In the genomic region with DNA sequence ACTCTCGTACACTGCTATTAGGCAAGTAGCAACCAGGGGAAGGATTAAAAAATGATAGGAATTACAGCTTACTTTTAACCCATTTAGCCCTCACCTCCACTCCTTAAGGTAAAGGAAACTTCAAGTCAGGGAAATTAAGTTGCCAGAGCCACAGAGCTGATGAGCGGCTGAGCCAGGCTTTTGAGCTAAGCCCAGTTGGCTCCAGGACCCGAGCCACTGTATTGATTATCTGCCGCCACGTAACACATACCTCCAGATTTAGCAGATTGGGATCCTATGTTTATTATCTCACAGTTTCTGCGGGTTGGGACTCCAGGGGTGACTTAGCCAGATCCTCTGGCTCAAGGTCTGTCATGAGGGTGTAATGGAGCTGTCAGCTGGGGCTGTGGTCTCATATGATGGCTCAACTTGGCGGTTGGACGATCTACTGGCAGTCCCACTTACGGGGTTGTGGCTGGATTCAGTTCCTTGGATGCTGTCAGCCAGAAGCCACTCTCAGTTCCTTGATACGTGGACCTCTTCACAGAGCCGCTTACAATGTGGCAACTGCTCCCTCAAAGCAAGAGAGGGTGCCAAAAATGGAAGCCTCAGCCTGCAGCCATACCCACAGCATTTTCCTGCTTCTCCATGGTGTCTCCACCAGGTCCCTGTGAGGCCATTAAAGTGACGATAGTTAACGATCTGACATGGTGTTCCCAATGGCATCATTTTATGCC, we compare ENCODE assay signal across 1 cellular context.
TF ChIP-seq lines count a peak whose summit lies in the region.

No MANE protein-coding gene starts in this region.

TF ChIP-seq in HepG2, 621 proteins besides CTCF, POLR2A, EP300 and RAD21 (continued from another document and continues in another):
- TF ChIP-seq, protein P1, sequence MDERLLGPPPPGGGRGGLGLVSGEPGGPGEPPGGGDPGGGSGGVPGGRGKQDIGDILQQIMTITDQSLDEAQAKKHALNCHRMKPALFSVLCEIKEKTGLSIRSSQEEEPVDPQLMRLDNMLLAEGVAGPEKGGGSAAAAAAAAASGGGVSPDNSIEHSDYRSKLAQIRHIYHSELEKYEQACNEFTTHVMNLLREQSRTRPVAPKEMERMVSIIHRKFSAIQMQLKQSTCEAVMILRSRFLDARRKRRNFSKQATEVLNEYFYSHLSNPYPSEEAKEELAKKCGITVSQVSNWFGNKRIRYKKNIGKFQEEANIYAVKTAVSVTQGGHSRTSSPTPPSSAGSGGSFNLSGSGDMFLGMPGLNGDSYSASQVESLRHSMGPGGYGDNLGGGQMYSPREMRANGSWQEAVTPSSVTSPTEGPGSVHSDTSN (CRISPR knock-in tag; IDR thresholded peaks at IDR 0.05), result no peak
- TF ChIP-seq, protein P2, sequence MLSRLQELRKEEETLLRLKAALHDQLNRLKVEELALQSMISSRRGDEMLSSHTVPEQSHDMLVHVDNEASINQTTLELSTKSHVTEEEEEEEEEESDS (CRISPR knock-in tag; IDR thresholded peaks at IDR 0.05; ENCODE audit: borderline replicate concordance), result no peak
- TF ChIP-seq ZNF367 (CRISPR knock-in tag; IDR thresholded peaks at IDR 0.05; ENCODE audit: borderline replicate concordance) (no peak), MLLT10 (CRISPR knock-in tag; IDR thresholded peaks at IDR 0.05) (no peak), CENPT (CRISPR knock-in tag; IDR thresholded peaks at IDR 0.05; ENCODE audit: low read depth) (no peak), ZNF180 (CRISPR knock-in tag; IDR thresholded peaks at IDR 0.05; ENCODE audit: borderline replicate concordance, low read depth) (no peak), SRSF4 (IDR thresholded peaks at IDR 0.05; ENCODE audit: low read depth, low read length, poor library complexity, severe bottlenecking) (no peak), KDM5A (IDR thresholded peaks at IDR 0.05; ENCODE audit: borderline replicate concordance, low read length) (no peak), HNRNPUL1 (IDR thresholded peaks at IDR 0.05; ENCODE audit: low read depth, low read length) (no peak), ZKSCAN5 (CRISPR knock-in tag; IDR thresholded peaks at IDR 0.05) (no peak), ZNF160 (CRISPR knock-in tag; IDR thresholded peaks at IDR 0.05) (no peak), ZNF234 (CRISPR knock-in tag; conservative IDR thresholded peaks at IDR 0.05) (no peak), ZNF382 (CRISPR knock-in tag; IDR thresholded peaks at IDR 0.05; ENCODE audit: borderline replicate concordance) (no peak), HMGA1 (CRISPR knock-in tag; conservative IDR thresholded peaks at IDR 0.05) (no peak), ZNF607 (CRISPR knock-in tag; IDR thresholded peaks at IDR 0.05; ENCODE audit: borderline replicate concordance) (0 out of 2 replicates have a peak, but pooled peaks have one; percentile 7), ZFP62 (CRISPR knock-in tag; IDR thresholded peaks at IDR 0.05) (no peak), ZNF556 (CRISPR knock-in tag; IDR thresholded peaks at IDR 0.05; ENCODE audit: borderline replicate concordance) (no peak), RFX5 (IDR thresholded peaks at IDR 0.05; ENCODE audit: low read depth, low read length) (no peak)
- TF ChIP-seq, protein P3, sequence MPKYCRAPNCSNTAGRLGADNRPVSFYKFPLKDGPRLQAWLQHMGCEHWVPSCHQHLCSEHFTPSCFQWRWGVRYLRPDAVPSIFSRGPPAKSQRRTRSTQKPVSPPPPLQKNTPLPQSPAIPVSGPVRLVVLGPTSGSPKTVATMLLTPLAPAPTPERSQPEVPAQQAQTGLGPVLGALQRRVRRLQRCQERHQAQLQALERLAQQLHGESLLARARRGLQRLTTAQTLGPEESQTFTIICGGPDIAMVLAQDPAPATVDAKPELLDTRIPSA (CRISPR knock-in tag; IDR thresholded peaks at IDR 0.05; ENCODE audit: borderline replicate concordance), result no peak
- TF ChIP-seq, protein P4, sequence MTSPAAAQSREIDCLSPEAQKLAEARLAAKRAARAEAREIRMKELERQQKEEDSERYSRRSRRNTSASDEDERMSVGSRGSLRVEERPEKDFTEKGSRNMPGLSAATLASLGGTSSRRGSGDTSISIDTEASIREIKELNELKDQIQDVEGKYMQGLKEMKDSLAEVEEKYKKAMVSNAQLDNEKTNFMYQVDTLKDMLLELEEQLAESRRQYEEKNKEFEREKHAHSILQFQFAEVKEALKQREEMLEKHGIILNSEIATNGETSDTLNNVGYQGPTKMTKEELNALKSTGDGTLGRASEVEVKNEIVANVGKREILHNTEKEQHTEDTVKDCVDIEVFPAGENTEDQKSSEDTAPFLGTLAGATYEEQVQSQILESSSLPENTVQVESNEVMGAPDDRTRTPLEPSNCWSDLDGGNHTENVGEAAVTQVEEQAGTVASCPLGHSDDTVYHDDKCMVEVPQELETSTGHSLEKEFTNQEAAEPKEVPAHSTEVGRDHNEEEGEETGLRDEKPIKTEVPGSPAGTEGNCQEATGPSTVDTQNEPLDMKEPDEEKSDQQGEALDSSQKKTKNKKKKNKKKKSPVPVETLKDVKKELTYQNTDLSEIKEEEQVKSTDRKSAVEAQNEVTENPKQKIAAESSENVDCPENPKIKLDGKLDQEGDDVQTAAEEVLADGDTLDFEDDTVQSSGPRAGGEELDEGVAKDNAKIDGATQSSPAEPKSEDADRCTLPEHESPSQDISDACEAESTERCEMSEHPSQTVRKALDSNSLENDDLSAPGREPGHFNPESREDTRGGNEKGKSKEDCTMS (CRISPR knock-in tag; conservative IDR thresholded peaks at IDR 0.05), result no peak
- TF ChIP-seq, protein P5, sequence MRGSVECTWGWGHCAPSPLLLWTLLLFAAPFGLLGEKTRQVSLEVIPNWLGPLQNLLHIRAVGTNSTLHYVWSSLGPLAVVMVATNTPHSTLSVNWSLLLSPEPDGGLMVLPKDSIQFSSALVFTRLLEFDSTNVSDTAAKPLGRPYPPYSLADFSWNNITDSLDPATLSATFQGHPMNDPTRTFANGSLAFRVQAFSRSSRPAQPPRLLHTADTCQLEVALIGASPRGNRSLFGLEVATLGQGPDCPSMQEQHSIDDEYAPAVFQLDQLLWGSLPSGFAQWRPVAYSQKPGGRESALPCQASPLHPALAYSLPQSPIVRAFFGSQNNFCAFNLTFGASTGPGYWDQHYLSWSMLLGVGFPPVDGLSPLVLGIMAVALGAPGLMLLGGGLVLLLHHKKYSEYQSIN (CRISPR knock-in tag; IDR thresholded peaks at IDR 0.05; ENCODE audit: borderline replicate concordance), result no peak
- TF ChIP-seq, protein P6, sequence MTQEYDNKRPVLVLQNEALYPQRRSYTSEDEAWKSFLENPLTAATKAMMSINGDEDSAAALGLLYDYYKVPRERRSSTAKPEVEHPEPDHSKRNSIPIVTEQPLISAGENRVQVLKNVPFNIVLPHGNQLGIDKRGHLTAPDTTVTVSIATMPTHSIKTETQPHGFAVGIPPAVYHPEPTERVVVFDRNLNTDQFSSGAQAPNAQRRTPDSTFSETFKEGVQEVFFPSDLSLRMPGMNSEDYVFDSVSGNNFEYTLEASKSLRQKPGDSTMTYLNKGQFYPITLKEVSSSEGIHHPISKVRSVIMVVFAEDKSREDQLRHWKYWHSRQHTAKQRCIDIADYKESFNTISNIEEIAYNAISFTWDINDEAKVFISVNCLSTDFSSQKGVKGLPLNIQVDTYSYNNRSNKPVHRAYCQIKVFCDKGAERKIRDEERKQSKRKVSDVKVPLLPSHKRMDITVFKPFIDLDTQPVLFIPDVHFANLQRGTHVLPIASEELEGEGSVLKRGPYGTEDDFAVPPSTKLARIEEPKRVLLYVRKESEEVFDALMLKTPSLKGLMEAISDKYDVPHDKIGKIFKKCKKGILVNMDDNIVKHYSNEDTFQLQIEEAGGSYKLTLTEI (CRISPR knock-in tag; conservative IDR thresholded peaks at IDR 0.05), result no peak
- TF ChIP-seq, protein P7, sequence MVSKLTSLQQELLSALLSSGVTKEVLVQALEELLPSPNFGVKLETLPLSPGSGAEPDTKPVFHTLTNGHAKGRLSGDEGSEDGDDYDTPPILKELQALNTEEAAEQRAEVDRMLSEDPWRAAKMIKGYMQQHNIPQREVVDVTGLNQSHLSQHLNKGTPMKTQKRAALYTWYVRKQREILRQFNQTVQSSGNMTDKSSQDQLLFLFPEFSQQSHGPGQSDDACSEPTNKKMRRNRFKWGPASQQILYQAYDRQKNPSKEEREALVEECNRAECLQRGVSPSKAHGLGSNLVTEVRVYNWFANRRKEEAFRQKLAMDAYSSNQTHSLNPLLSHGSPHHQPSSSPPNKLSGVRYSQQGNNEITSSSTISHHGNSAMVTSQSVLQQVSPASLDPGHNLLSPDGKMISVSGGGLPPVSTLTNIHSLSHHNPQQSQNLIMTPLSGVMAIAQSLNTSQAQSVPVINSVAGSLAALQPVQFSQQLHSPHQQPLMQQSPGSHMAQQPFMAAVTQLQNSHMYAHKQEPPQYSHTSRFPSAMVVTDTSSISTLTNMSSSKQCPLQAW (CRISPR knock-in tag; IDR thresholded peaks at IDR 0.05), result no peak
- TF ChIP-seq, protein P8, sequence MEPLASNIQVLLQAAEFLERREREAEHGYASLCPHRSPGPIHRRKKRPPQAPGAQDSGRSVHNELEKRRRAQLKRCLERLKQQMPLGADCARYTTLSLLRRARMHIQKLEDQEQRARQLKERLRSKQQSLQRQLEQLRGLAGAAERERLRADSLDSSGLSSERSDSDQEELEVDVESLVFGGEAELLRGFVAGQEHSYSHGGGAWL (CRISPR knock-in tag; IDR thresholded peaks at IDR 0.05), result peak; percentile 26; the same call in 1 of the 2 replicates
- TF ChIP-seq, protein P9, sequence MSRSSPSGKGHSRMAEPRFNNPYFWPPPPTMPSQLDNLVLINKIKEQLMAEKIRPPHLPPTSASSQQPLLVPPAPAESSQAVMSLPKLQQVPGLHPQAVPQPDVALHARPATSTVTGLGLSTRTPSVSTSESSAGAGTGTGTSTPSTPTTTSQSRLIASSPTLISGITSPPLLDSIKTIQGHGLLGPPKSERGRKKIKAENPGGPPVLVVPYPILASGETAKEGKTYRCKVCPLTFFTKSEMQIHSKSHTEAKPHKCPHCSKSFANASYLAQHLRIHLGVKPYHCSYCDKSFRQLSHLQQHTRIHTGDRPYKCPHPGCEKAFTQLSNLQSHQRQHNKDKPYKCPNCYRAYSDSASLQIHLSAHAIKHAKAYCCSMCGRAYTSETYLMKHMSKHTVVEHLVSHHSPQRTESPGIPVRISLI (CRISPR knock-in tag; IDR thresholded peaks at IDR 0.05; ENCODE audit: borderline replicate concordance), result no peak
- TF ChIP-seq, protein P10, sequence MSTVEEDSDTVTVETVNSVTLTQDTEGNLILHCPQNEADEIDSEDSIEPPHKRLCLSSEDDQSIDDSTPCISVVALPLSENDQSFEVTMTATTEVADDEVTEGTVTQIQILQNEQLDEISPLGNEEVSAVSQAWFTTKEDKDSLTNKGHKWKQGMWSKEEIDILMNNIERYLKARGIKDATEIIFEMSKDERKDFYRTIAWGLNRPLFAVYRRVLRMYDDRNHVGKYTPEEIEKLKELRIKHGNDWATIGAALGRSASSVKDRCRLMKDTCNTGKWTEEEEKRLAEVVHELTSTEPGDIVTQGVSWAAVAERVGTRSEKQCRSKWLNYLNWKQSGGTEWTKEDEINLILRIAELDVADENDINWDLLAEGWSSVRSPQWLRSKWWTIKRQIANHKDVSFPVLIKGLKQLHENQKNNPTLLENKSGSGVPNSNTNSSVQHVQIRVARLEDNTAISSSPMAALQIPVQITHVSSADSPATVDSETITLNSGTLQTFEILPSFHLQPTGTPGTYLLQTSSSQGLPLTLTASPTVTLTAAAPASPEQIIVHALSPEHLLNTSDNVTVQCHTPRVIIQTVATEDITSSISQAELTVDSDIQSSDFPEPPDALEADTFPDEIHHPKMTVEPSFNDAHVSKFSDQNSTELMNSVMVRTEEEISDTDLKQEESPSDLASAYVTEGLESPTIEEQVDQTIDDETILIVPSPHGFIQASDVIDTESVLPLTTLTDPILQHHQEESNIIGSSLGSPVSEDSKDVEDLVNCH (CRISPR knock-in tag; IDR thresholded peaks at IDR 0.05), result no peak
- TF ChIP-seq, protein P11, sequence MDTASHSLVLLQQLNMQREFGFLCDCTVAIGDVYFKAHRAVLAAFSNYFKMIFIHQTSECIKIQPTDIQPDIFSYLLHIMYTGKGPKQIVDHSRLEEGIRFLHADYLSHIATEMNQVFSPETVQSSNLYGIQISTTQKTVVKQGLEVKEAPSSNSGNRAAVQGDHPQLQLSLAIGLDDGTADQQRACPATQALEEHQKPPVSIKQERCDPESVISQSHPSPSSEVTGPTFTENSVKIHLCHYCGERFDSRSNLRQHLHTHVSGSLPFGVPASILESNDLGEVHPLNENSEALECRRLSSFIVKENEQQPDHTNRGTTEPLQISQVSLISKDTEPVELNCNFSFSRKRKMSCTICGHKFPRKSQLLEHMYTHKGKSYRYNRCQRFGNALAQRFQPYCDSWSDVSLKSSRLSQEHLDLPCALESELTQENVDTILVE (CRISPR knock-in tag; IDR thresholded peaks at IDR 0.05), result no peak
- TF ChIP-seq, protein P12, sequence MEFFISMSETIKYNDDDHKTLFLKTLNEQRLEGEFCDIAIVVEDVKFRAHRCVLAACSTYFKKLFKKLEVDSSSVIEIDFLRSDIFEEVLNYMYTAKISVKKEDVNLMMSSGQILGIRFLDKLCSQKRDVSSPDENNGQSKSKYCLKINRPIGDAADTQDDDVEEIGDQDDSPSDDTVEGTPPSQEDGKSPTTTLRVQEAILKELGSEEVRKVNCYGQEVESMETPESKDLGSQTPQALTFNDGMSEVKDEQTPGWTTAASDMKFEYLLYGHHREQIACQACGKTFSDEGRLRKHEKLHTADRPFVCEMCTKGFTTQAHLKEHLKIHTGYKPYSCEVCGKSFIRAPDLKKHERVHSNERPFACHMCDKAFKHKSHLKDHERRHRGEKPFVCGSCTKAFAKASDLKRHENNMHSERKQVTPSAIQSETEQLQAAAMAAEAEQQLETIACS (CRISPR knock-in tag; IDR thresholded peaks at IDR 0.05), result no peak
- TF ChIP-seq, protein P13, sequence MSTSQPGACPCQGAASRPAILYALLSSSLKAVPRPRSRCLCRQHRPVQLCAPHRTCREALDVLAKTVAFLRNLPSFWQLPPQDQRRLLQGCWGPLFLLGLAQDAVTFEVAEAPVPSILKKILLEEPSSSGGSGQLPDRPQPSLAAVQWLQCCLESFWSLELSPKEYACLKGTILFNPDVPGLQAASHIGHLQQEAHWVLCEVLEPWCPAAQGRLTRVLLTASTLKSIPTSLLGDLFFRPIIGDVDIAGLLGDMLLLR (CRISPR knock-in tag; IDR thresholded peaks at IDR 0.05), result peak; percentile 70; the same call in 1 of the 2 replicates
- TF ChIP-seq, protein P14, sequence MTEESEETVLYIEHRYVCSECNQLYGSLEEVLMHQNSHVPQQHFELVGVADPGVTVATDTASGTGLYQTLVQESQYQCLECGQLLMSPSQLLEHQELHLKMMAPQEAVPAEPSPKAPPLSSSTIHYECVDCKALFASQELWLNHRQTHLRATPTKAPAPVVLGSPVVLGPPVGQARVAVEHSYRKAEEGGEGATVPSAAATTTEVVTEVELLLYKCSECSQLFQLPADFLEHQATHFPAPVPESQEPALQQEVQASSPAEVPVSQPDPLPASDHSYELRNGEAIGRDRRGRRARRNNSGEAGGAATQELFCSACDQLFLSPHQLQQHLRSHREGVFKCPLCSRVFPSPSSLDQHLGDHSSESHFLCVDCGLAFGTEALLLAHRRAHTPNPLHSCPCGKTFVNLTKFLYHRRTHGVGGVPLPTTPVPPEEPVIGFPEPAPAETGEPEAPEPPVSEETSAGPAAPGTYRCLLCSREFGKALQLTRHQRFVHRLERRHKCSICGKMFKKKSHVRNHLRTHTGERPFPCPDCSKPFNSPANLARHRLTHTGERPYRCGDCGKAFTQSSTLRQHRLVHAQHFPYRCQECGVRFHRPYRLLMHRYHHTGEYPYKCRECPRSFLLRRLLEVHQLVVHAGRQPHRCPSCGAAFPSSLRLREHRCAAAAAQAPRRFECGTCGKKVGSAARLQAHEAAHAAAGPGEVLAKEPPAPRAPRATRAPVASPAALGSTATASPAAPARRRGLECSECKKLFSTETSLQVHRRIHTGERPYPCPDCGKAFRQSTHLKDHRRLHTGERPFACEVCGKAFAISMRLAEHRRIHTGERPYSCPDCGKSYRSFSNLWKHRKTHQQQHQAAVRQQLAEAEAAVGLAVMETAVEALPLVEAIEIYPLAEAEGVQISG (CRISPR knock-in tag; IDR thresholded peaks at IDR 0.05), result 0 out of 2 replicates have a peak, but pooled peaks have one; percentile 4
